12 cellular contexts compared by ENCODE assay signal in the genomic region with DNA sequence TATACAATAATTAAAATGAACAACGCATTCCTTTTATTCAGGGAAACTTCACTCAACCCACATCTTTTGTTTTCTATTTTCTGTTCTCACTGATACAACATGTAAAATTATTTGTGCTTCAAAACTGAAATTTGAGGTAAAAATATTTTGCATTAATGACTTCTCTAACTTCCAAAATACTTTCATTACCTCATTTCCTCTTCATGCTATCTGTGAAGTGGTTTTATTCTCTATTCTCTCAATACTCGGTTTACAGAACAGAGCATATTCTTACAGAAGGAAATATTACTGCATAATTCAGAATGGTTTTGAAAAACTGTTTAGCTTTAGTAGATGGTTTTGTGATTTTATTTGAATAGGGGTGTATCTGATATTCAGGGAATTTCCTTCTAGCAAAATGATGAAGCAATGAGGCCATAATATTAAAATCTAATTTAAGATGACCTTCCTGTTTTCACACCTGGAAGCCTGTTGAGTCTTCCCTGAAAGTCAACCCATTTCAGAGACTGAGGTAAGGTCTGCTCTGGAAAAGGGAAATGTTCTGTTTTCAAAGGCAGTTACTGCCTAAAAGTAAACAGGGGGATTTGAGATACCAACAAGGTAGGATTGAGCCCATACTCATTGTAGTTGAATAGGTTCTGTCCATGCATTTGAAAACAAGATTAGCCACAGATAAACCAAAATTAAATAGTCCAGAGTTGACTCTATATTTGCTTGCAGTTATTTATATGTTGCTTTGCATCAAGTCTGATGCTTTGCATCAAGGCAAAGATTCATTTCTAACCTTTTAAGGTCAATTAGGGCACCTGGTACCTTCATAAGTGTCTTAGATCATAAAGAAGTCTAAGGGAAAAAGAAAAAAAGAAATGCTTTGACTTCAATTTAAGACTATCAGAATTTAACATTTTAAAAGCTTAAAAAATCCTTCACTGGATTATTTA. TPM values are rescaled to one million over a fixed set of nuclear protein-coding genes. Genes with fewer than 3 reads are reported as not detected.
A peak's percentile ranks its signal among the peaks of the same experiment; 100 is the strongest.
DNase-seq lines count a peak whose midpoint lies in the region; ATAC-seq and TF ChIP-seq lines count a peak whose summit lies in the region.
"Had no signal": no experiment of that assay in that cellular context is flagged by ENCODE, and none has a peak within 500 bp of the region (broad histone marks: within the 10 kb centered on the region; RNA-seq: fewer than 3 reads in every experiment).

No MANE protein-coding gene starts in this region.

- no peaks in the 10 kb centered on the region for H3K27me3 Mint-ChIP-seq in T-helper 2 cell treated with Interferon-gamma antibody and Interleukin-4, amounts not matched to agents 5 μg/mL and 100 μg/mL, for 36 hours (ENCODE audit: low read depth)
- H3K27me3 Mint-ChIP-seq in immature natural killer cell (ENCODE audit: low read depth in 3 of 3) = peaks cover 0 to 5% (median 0%) of the 10 kb centered on the region in 3 donors
- H3K27me3 Mint-ChIP-seq: brain had no signal

- no peak for DNase-seq in T-helper 2 cell treated with Interferon-gamma antibody and Interleukin-4, amounts not matched to agents 5 μg/mL and 100 μg/mL, for 36 hours (ENCODE audit: low spot score)
- DNase-seq in T-helper 2 cell (no peak), immature natural killer cell (no peak), DMS79 (lab: John Stamatoyannopoulos, UW) (no peak), medulla oblongata (ENCODE audit: extremely low spot score) (no peak)
- DNase-seq: lower lobe of right lung, NCI-H510A treated with DMSO at 0.1 percent for 48 hours had no signal

- TF ChIP-seq CTCF in gastroesophageal sphincter (IDR thresholded peaks at IDR 0.05) = no peak

- peak overlapping the region; percentile 57 for H3K4me3 Mint-ChIP-seq in T-helper 2 cell treated with Interferon-gamma antibody and Interleukin-4, amounts not matched to agents 5 μg/mL and 100 μg/mL, for 36 hours
- H3K4me3 Mint-ChIP-seq in immature natural killer cell = peak overlapping the region in 4 of 5 donors; percentile 59 to 78 (median 67)
- H3K4me3 Mint-ChIP-seq: brain had no signal

- no peaks in the 10 kb centered on the region for H3K9me3 ChIP-seq in gastroesophageal sphincter
- H3K9me3 ChIP-seq: lower lobe of right lung, right atrium auricular region had no signal

- TF ChIP-seq EP300 in gastroesophageal sphincter (IDR thresholded peaks at IDR 0.05) = no peak

- whole genome bisulfite sequencing in gastroesophageal sphincter (ENCODE audit: low coverage in 1 of 2), 2 donors = 71 to 78% methylated on average over 2 of the region's 2 CpGs

- H3K27me3 ChIP-seq in gastroesophageal sphincter = no peaks in the 10 kb centered on the region
- H3K27me3 ChIP-seq: right atrium auricular region had no signal

- no peak for TF ChIP-seq POLR2A in gastroesophageal sphincter (IDR thresholded peaks at IDR 0.05)

- H3K4me1 ChIP-seq in gastroesophageal sphincter = no peaks in the 10 kb centered on the region
- H3K4me1 ChIP-seq: lower lobe of right lung, right atrium auricular region had no signal

- peaks cover 7% of the 10 kb centered on the region for H3K9me3 Mint-ChIP-seq in T-helper 2 cell treated with Interferon-gamma antibody and Interleukin-4, amounts not matched to agents 5 μg/mL and 100 μg/mL, for 36 hours
- no peaks in the 10 kb centered on the region for H3K9me3 Mint-ChIP-seq in immature natural killer cell
- H3K9me3 Mint-ChIP-seq: brain had no signal

- ATAC-seq in GM21447 (IDR thresholded peaks at IDR 0.05; ENCODE audit: unreplicated experiment) = peak; percentile 79
- ATAC-seq in HG03280 (IDR thresholded peaks at IDR 0.05; ENCODE audit: unreplicated experiment) = peak; percentile 79
- ATAC-seq in gastroesophageal sphincter = no peak
- ATAC-seq: lower lobe of right lung had no signal

- H3K36me3 ChIP-seq in gastroesophageal sphincter = no peaks in the 10 kb centered on the region
- H3K36me3 ChIP-seq: lower lobe of right lung, right atrium auricular region had no signal

- H3K4me1 Mint-ChIP-seq in T-helper 2 cell treated with Interferon-gamma antibody and Interleukin-4, amounts not matched to agents 5 μg/mL and 100 μg/mL, for 36 hours (ENCODE audit: low read depth) = peaks cover 29% of the 10 kb centered on the region
- H3K4me1 Mint-ChIP-seq in immature natural killer cell = peaks cover 38 to 48% of the 10 kb centered on the region in 2 donors
- H3K4me1 Mint-ChIP-seq: brain had no signal

- H3K27ac ChIP-seq in gastroesophageal sphincter = no peak overlapping the region
- H3K27ac ChIP-seq: lower lobe of right lung, right atrium auricular region had no signal

- H3K4me3 ChIP-seq in gastroesophageal sphincter = no peak overlapping the region
- H3K4me3 ChIP-seq: lower lobe of right lung, right atrium auricular region had no signal

- peak overlapping the region; percentile 32 for H3K27ac Mint-ChIP-seq in T-helper 2 cell treated with Interferon-gamma antibody and Interleukin-4, amounts not matched to agents 5 μg/mL and 100 μg/mL, for 36 hours
- H3K27ac Mint-ChIP-seq in immature natural killer cell = peak overlapping the region; percentile 26 to 99 (median 87)
- H3K27ac Mint-ChIP-seq: brain had no signal

- peaks cover 23% of the 10 kb centered on the region for H3K36me3 Mint-ChIP-seq in T-helper 2 cell treated with Interferon-gamma antibody and Interleukin-4, amounts not matched to agents 5 μg/mL and 100 μg/mL, for 36 hours (ENCODE audit: low read depth)
- H3K36me3 Mint-ChIP-seq in immature natural killer cell = peaks cover 14 to 35% (median 17%) of the 10 kb centered on the region in 3 donors
- H3K36me3 Mint-ChIP-seq: brain had no signal

RNA-seq across cellular contexts. Expression of gene PEX13, which starts 50.8 kb away (rescaled TPM):
- 10 to 100 TPM in 1 of 3 donors, 1 to 10 TPM in 2; 9.1 to 16.3 (median 9.7) TPM for polyA plus RNA-seq in immature natural killer cell
- total RNA-seq in gastroesophageal sphincter = 10 to 100 TPM; 26.3 to 48.5 (median 42.1) TPM

RNA-seq across cellular contexts. Expression of gene PUS10, which starts 51.3 kb away (rescaled TPM):
- polyA plus RNA-seq in immature natural killer cell = 10 to 100 TPM in 1 of 3 donors, 1 to 10 TPM in 2; 3.8 to 12.6 (median 8.5) TPM
- 1 to 10 TPM; 2.1 to 6.7 (median 4.4) TPM for total RNA-seq in gastroesophageal sphincter
